8 cellular contexts compared by ENCODE assay signal in genomic region chr10:75106891-75107290, GRCh38. TPM values are rescaled to one million over a fixed set of nuclear protein-coding genes. Genes with fewer than 3 reads are reported as not detected.
DNase-seq lines count a peak whose midpoint lies in the region; ATAC-seq and TF ChIP-seq lines count a peak whose summit lies in the region.
"Not testable (repeated sequence)": the region's sequence is repeated elsewhere in the genome, so short reads cannot be mapped to it uniquely, and the experiment has no call there.

No MANE protein-coding gene starts in this region.

- H3K27ac ChIP-seq in GM23338 (ENCODE audit: low read depth) (peak overlapping the region; percentile 15; the same call in 1 of the 2 replicates), HUES64 (ENCODE audit: low read depth, low read length) (peak overlapping the region; percentile 75), neutrophil (peak overlapping the region; percentile 25), skeletal muscle tissue (ENCODE audit: low read depth, low read length) (peak overlapping the region; percentile 99)
- H3K27ac ChIP-seq in endodermal cell (ENCODE audit: low read depth, low read length); suprapubic skin: not testable (repeated sequence)

- H3K4me1 ChIP-seq in GM23338 (ENCODE audit: insufficient read depth): peaks cover 12% of the 10 kb centered on the region
- not testable (repeated sequence) for H3K4me1 ChIP-seq in HUES64 (ENCODE audit: insufficient read depth, low read length); endodermal cell (ENCODE audit: control insufficient read depth, insufficient read depth, low read length)
- H3K4me1 ChIP-seq in neutrophil (ENCODE audit: control insufficient read depth in 1 of 2, insufficient read depth in 1 of 2, low read depth in 1 of 2, low read length in 1 of 2): peaks cover 62 to 78% of the 10 kb centered on the region in 2 experiments
- H3K4me1 ChIP-seq in skeletal muscle tissue (ENCODE audit: control insufficient read depth in 3 of 3, insufficient read depth in 3 of 3, low read length in 3 of 3): peaks cover 62 to 87% (median 72%) of the 10 kb centered on the region in 3 donors
- peaks cover 26% of the 10 kb centered on the region for H3K4me1 ChIP-seq in suprapubic skin

- ATAC-seq in GM23338, sciatic nerve: not testable (repeated sequence)

- not testable (repeated sequence) for H2AFZ ChIP-seq in GM23338

- not testable (repeated sequence) for TF ChIP-seq EP300 in suprapubic skin (IDR thresholded peaks at IDR 0.05)

- not testable (repeated sequence) for TF ChIP-seq CTCF in GM23338 (conservative IDR thresholded peaks at IDR 0.05; ENCODE audit: low read depth in 2 of 2); endodermal cell (conservative IDR thresholded peaks at IDR 0.05); neutrophil (IDR thresholded peaks at IDR 0.05); suprapubic skin (IDR thresholded peaks at IDR 0.05)

- peak overlapping the region; percentile 96 for H3K27ac Mint-ChIP-seq in GM23338
- H3K27ac Mint-ChIP-seq in endodermal cell: not testable (repeated sequence)

- H3K9ac ChIP-seq in HUES64 (ENCODE audit: low read depth, low read length); endodermal cell (ENCODE audit: extremely low read depth, low read length, poor library complexity, severe bottlenecking): not testable (repeated sequence)
- H3K9ac ChIP-seq in skeletal muscle tissue (ENCODE audit: low read depth in 1 of 3, low read length in 3 of 3): peak overlapping the region; percentile 63 to 98 (median 93)

- intact Hi-C loops in sciatic nerve (cut with DNase I): loop anchor here (10.0 kb wide), 1 partner anchor 862 kb away; no protein-coding TSS in a partner anchor

- H4K20me1 ChIP-seq in GM23338 (replicated peaks; ENCODE audit: insufficient read depth): not testable (repeated sequence)

- not testable (repeated sequence) for TF ChIP-seq POLR2A in suprapubic skin (IDR thresholded peaks at IDR 0.05)

- H3K27me3 ChIP-seq in GM23338 (ENCODE audit: insufficient read depth); HUES64 (ENCODE audit: insufficient read depth, low read length); endodermal cell (ENCODE audit: control insufficient read depth, insufficient read depth, low read length, poor library complexity, severe bottlenecking); neutrophil; skeletal muscle tissue (ENCODE audit: control insufficient read depth in 3 of 3, insufficient read depth in 3 of 3, low read length in 3 of 3); suprapubic skin: not testable (repeated sequence)

- not testable (repeated sequence) for H3K36me3 ChIP-seq in GM23338 (ENCODE audit: insufficient read depth); HUES64 (ENCODE audit: insufficient read depth, low read length); endodermal cell (ENCODE audit: control insufficient read depth, insufficient read depth, low read length); neutrophil; suprapubic skin
- peaks cover 7 to 12% (median 9%) of the 10 kb centered on the region in 3 donors for H3K36me3 ChIP-seq in skeletal muscle tissue (ENCODE audit: control insufficient read depth in 3 of 3, insufficient read depth in 3 of 3, low read length in 3 of 3)

- H3F3A ChIP-seq in GM23338 (replicated peaks; ENCODE audit: low read depth): peaks cover 16% of the 10 kb centered on the region

- H3K4me1 Mint-ChIP-seq in GM23338: peaks cover 33% of the 10 kb centered on the region
- H3K4me1 Mint-ChIP-seq in endodermal cell: peaks cover 20% of the 10 kb centered on the region

- H3K27me3 Mint-ChIP-seq in GM23338 (ENCODE audit: insufficient read depth, low read depth, poor library complexity); endodermal cell (ENCODE audit: insufficient read depth): not testable (repeated sequence)

- 0 out of 2 replicates have a peak overlapping the region, but pooled peaks have one; percentile 3 for H3K4me2 ChIP-seq in GM23338

- DNase-seq in GM23338 (ENCODE audit: low spot score): not testable (repeated sequence)
- peak; percentile 33 for DNase-seq in activated CD8-positive, alpha-beta memory T cell treated with anti-CD3 and anti-CD28 coated beads for 24 hours
- DNase-seq in endodermal cell (peak; percentile 57), sciatic nerve (ENCODE audit: low spot score) (peak; percentile 31), suprapubic skin (ENCODE audit: low spot score in 2 of 2) (peak; percentile 32 to 38)

- H3K9me3 Mint-ChIP-seq in GM23338, endodermal cell: not testable (repeated sequence)

- 94% methylated on average over 9 of the region's 9 CpGs for WGBS in HUES64
- 90 to 95% methylated on average over 9 of the region's 9 CpGs for WGBS in endodermal cell (ENCODE audit: insufficient coverage in 1 of 2, insufficient read length in 1 of 2), 2 experiments
- WGBS in suprapubic skin: 95% methylated on average over 9 of the region's 9 CpGs

- not testable (repeated sequence) for H3K4me3 ChIP-seq in GM23338; HUES64 (ENCODE audit: low read length); endodermal cell (ENCODE audit: low read length); neutrophil (ENCODE audit: low read depth in 1 of 2, low read length in 1 of 2); suprapubic skin
- peak overlapping the region; percentile 79 to 88 (median 83) for H3K4me3 ChIP-seq in skeletal muscle tissue (ENCODE audit: low read length in 3 of 3)

- H3K4me3 Mint-ChIP-seq in GM23338, endodermal cell: not testable (repeated sequence)

- not testable (repeated sequence) for H3K9me2 ChIP-seq in GM23338 (ENCODE audit: insufficient read depth)

- H3K36me3 Mint-ChIP-seq in GM23338 (ENCODE audit: low read depth); endodermal cell (ENCODE audit: low read depth): not testable (repeated sequence)

- not testable (repeated sequence) for H3K9me3 ChIP-seq in HUES64 (ENCODE audit: insufficient read depth, low read depth, low read length); endodermal cell (ENCODE audit: control insufficient read depth, low read length); neutrophil; skeletal muscle tissue (ENCODE audit: control insufficient read depth in 3 of 3, low read length in 3 of 3); suprapubic skin

- H3K79me2 ChIP-seq in GM23338 (replicated peaks; ENCODE audit: insufficient read depth): not testable (repeated sequence)

RNA-seq across cellular contexts. Expression of gene SAMD8, which starts 4.6 kb away (rescaled TPM):
- 26.4 and 28.4 TPM in 2 replicates for total RNA-seq in GM23338 (2014; rRNA removed; shearing (Covaris generic))
- polyA plus RNA-seq in GM23338 (2016; fragmentation: Nextera tagmentation; extraction: Ambion mirVana): 6.4 and 7.8 TPM in 2 replicates
- polyA plus RNA-seq in HUES64 (2013, experiment 1 of 2): 7.9 TPM
- 10.7 TPM for polyA plus RNA-seq in HUES64 (2013, experiment 2 of 2)
- total RNA-seq in endodermal cell (10 to 100 TPM; 25.9 to 31.7 TPM), sciatic nerve (51.4 TPM), skeletal muscle tissue (17.7 TPM), suprapubic skin (10 to 100 TPM; 20.3 to 29.1 (median 22.8) TPM)
- polyA plus RNA-seq in endodermal cell (2013, experiment 1 of 2): 18.8 TPM
- polyA plus RNA-seq in endodermal cell (2013, experiment 2 of 2): 18.5 TPM
